Comparison of ENCODE assay signal across 37 cellular contexts in the genomic region with DNA sequence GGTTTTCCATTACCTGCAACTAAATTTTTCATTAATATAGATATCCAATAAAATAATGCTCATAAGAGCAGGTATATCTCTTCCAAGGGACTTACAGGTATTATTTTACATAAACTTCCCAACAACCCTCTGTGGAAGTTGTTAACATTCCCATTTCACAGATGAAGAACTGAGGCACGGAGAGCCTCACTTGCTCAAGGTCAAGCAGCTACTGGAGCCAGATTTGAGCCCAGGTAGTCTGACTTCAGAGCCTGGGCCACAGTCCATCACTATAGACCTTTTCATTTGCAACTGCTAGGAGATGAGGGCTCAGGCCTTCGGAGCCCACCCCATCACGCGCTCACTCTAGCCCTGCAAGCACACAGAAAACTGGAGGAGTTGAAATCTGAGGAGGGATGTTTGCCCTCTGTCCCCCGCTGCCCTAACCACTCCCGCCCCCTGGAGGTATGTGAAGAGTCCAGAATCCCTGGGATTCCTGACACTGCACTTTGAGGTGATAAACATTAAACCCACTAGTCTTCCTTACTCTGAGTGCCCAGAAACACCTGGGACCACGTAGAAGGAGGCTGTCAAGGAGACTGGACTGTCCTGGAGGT. TPM values are rescaled to one million over a fixed set of nuclear protein-coding genes. Genes with fewer than 3 reads are reported as not detected.
DNase-seq lines count a peak whose midpoint lies in the region; ATAC-seq, FAIRE-seq and TF ChIP-seq lines count a peak whose summit lies in the region.
"Had no signal": no experiment of that assay in that cellular context is flagged by ENCODE, and none has a peak within 500 bp of the region (broad histone marks: within the 10 kb centered on the region; RNA-seq: fewer than 3 reads in every experiment).

No MANE protein-coding gene starts in this region.

- intact Hi-C loops in PC-3 (cut with micrococcal nuclease) (loop anchor here (10.0 kb wide), 1 partner anchor 263 kb away; no protein-coding TSS in a partner anchor), kidney (cut with DNase I) (no loop called here)

- ATAC-seq in PC-3, result no peak; the same call in 1 of the 2 replicates
- no peak for ATAC-seq in stimulated activated memory B cell treated with anti-CD40 and anti-IgM and Interleukin-4, amounts not matched to agents 10 μg/mL and 1 μg/mL and 100 μg/mL, for 72 hours
- ATAC-seq: activated CD4-positive, CD25-positive, alpha-beta regulatory T cell treated with anti-CD3 and anti-CD28 coated beads, Interleukin-2, amount 50 U/mL, for 24 hours; activated T-cell treated with anti-CD3 and anti-CD28 coated beads, Interleukin-2, amount 50 U/mL, for 72 hours; heart right ventricle; left cardiac atrium; SK-N-SH treated with all-trans-retinoic acid at 6 μM for 48 hours; T-helper 17 cell had no signal

- H3K27me3 ChIP-seq in H7 (ENCODE audit: control insufficient read depth, insufficient read depth, low read length), result peaks cover 3% of the 10 kb centered on the region; the same call in 1 of the 2 replicates
- no peaks in the 10 kb centered on the region for H3K27me3 ChIP-seq in PC-3 (ENCODE audit: low read length)
- no peaks in the 10 kb centered on the region for H3K27me3 ChIP-seq in endodermal cell (ENCODE audit: control insufficient read depth, insufficient read depth, low read length, poor library complexity, severe bottlenecking)
- no peaks in the 10 kb centered on the region for H3K27me3 ChIP-seq in neural progenitor cell
- H3K27me3 ChIP-seq: heart right ventricle, tibial nerve had no signal

- no peaks in the 10 kb centered on the region for H3K9me2 ChIP-seq in PC-3 (replicated peaks; ENCODE audit: low read length)

- H3K27ac Mint-ChIP-seq in endodermal cell (peak overlapping the region; percentile 69), neural progenitor cell (no peak overlapping the region)
- no peak overlapping the region for H3K27ac Mint-ChIP-seq in stimulated activated memory B cell treated with anti-CD40 and anti-IgM and Interleukin-4, amounts not matched to agents 10 μg/mL and 1 μg/mL and 100 μg/mL, for 72 hours
- H3K27ac Mint-ChIP-seq: activated T-cell treated with anti-CD3 and anti-CD28 coated beads, Interleukin-2, amount 50 U/mL, for 72 hours; CD8-positive, alpha-beta memory T cell; T-helper 17 cell had no signal

- H3F3A ChIP-seq in PC-3 (ENCODE audit: low read length, unreplicated experiment), result no peaks in the 10 kb centered on the region
- H3F3A ChIP-seq in neural progenitor cell (ENCODE audit: low read depth), result no peaks in the 10 kb centered on the region

- FAIRE-seq in kidney (lab: Jason Lieb, UNC), result no peak
- FAIRE-seq: endometrium, frontal cortex, GM18507, TTC549 had no signal

- CTCF ChIA-PET in PC-3 (lab: Charles Lee), result interaction anchor here (0.7 kb wide), 1 partner anchor 126 kb away, joined by 3 read pairs; no protein-coding TSS in a partner anchor

- no peaks in the 10 kb centered on the region for H3K36me3 ChIP-seq in H7 (replicated peaks; ENCODE audit: control insufficient read depth, insufficient read depth, low read length)
- H3K36me3 ChIP-seq in PC-3 (ENCODE audit: low read depth, low read length), result no peaks in the 10 kb centered on the region
- no peaks in the 10 kb centered on the region for H3K36me3 ChIP-seq in endodermal cell (ENCODE audit: control insufficient read depth, insufficient read depth, low read length)
- no peaks in the 10 kb centered on the region for H3K36me3 ChIP-seq in neural progenitor cell
- H3K36me3 ChIP-seq in kidney (ENCODE audit: control insufficient read depth in 1 of 2, insufficient read depth in 2 of 2, low read length in 2 of 2), result no peaks in the 10 kb centered on the region
- H3K36me3 ChIP-seq: esophagus squamous epithelium, heart right ventricle, sigmoid colon, tibial nerve had no signal

- no peak overlapping the region for H3K27ac ChIP-seq in PC-3 (ENCODE audit: low read length)
- no peak overlapping the region for H3K27ac ChIP-seq in endodermal cell (ENCODE audit: low read depth, low read length)
- H3K27ac ChIP-seq in neural progenitor cell, result no peak overlapping the region
- peak overlapping the region in 1 of 2 donors; percentile 25 for H3K27ac ChIP-seq in kidney (ENCODE audit: low read depth in 2 of 2, low read length in 2 of 2)
- H3K27ac ChIP-seq: esophagus squamous epithelium, heart right ventricle, PC-9, sigmoid colon, tibial nerve had no signal

- no peaks in the 10 kb centered on the region for H4K20me1 ChIP-seq in PC-3 (ENCODE audit: low read length)
- no peaks in the 10 kb centered on the region for H4K20me1 ChIP-seq in neural progenitor cell (ENCODE audit: low read depth)

- H2AFZ ChIP-seq in PC-3 (ENCODE audit: low read length) (no peak overlapping the region), neural progenitor cell (replicated peaks) (no peak overlapping the region)
- H2AFZ ChIP-seq: PC-9 had no signal

- H3K4me1 ChIP-seq in PC-3 (ENCODE audit: insufficient read depth, low read length) (no peaks in the 10 kb centered on the region), endodermal cell (ENCODE audit: control insufficient read depth, insufficient read depth, low read length) (no peaks in the 10 kb centered on the region), neural progenitor cell (peaks cover 4% of the 10 kb centered on the region), kidney (ENCODE audit: control insufficient read depth in 1 of 2, insufficient read depth in 1 of 2, low read depth in 1 of 2, low read length in 2 of 2) (peaks cover 0 to 4% of the 10 kb centered on the region in 2 donors)
- H3K4me1 ChIP-seq: sigmoid colon, tibial nerve had no signal

- TF ChIP-seq CTCF in PC-3 (conservative IDR thresholded peaks at IDR 0.05; ENCODE audit: low read depth, low read length) (peak; percentile 27; the same call in 1 of the 2 replicates), endodermal cell (conservative IDR thresholded peaks at IDR 0.05) (peak; percentile 65), neural progenitor cell (IDR thresholded peaks at IDR 0.05) (peak; percentile 39), kidney (IDR thresholded peaks at IDR 0.05; ENCODE audit: borderline replicate concordance, extremely low read depth, insufficient read depth) (no peak)

- H3K4me2 ChIP-seq in PC-3 (ENCODE audit: low read length) (no peak overlapping the region), neural progenitor cell (no peak overlapping the region)
- H3K4me2 ChIP-seq: PC-9 had no signal

- peaks cover 2% of the 10 kb centered on the region for H3K27me3 Mint-ChIP-seq in endodermal cell (ENCODE audit: insufficient read depth)
- peaks cover 7% of the 10 kb centered on the region for H3K27me3 Mint-ChIP-seq in neural progenitor cell (ENCODE audit: insufficient read depth, low read depth)
- peaks cover 13% of the 10 kb centered on the region for H3K27me3 Mint-ChIP-seq in stimulated activated memory B cell treated with anti-CD40 and anti-IgM and Interleukin-4, amounts not matched to agents 10 μg/mL and 1 μg/mL and 100 μg/mL, for 72 hours

- H3K79me2 ChIP-seq in PC-3 (ENCODE audit: low read length) (no peaks in the 10 kb centered on the region), neural progenitor cell (ENCODE audit: low read depth) (no peaks in the 10 kb centered on the region)

- no peak overlapping the region for H3K9ac ChIP-seq in PC-3 (ENCODE audit: low read length)
- no peak overlapping the region for H3K9ac ChIP-seq in endodermal cell (ENCODE audit: extremely low read depth, low read length, poor library complexity, severe bottlenecking)
- H3K9ac ChIP-seq in neural progenitor cell, result no peak overlapping the region
- H3K9ac ChIP-seq in kidney (ENCODE audit: low read length in 2 of 2), result no peak overlapping the region

- H3K9me3 ChIP-seq in PC-3 (ENCODE audit: low read length) (no peaks in the 10 kb centered on the region), endodermal cell (ENCODE audit: control insufficient read depth, low read length) (peaks cover 5% of the 10 kb centered on the region), neural progenitor cell (ENCODE audit: low read depth) (no peaks in the 10 kb centered on the region), kidney (ENCODE audit: control insufficient read depth in 1 of 2, low read length in 2 of 2) (no peaks in the 10 kb centered on the region)
- H3K9me3 ChIP-seq: esophagus squamous epithelium, sigmoid colon, tibial nerve had no signal

- POLR2A ChIA-PET in PC-3 (lab: Charles Lee; ENCODE audit: unreplicated experiment), result no interaction called here

- H3K9me3 Mint-ChIP-seq in endodermal cell (peaks cover 9% of the 10 kb centered on the region), neural progenitor cell (peaks cover 3% of the 10 kb centered on the region)
- H3K9me3 Mint-ChIP-seq in stimulated activated memory B cell treated with anti-CD40 and anti-IgM and Interleukin-4, amounts not matched to agents 10 μg/mL and 1 μg/mL and 100 μg/mL, for 72 hours, result no peaks in the 10 kb centered on the region
- H3K9me3 Mint-ChIP-seq: activated T-cell treated with anti-CD3 and anti-CD28 coated beads, Interleukin-2, amount 50 U/mL, for 72 hours had no signal

- H3K4me1 Mint-ChIP-seq in endodermal cell (peaks cover 10% of the 10 kb centered on the region), neural progenitor cell (peaks cover 12% of the 10 kb centered on the region)
- peaks cover 5% of the 10 kb centered on the region for H3K4me1 Mint-ChIP-seq in stimulated activated memory B cell treated with anti-CD40 and anti-IgM and Interleukin-4, amounts not matched to agents 10 μg/mL and 1 μg/mL and 100 μg/mL, for 72 hours
- H3K4me1 Mint-ChIP-seq: CD8-positive, alpha-beta memory T cell; T-helper 17 cell had no signal

- H3K4me3 Mint-ChIP-seq in endodermal cell, result no peak overlapping the region
- no peak overlapping the region for H3K4me3 Mint-ChIP-seq in neural progenitor cell
- no peak overlapping the region for H3K4me3 Mint-ChIP-seq in stimulated activated memory B cell treated with anti-CD40 and anti-IgM and Interleukin-4, amounts not matched to agents 10 μg/mL and 1 μg/mL and 100 μg/mL, for 72 hours
- H3K4me3 Mint-ChIP-seq: activated T-cell treated with anti-CD3 and anti-CD28 coated beads, Interleukin-2, amount 50 U/mL, for 72 hours; CD8-positive, alpha-beta memory T cell; central memory CD8-positive, alpha-beta T cell; T-helper 17 cell had no signal

- DNase-seq in H7 (peak; percentile 83), PC-3 (no peak), endodermal cell (peak; percentile 85), neural progenitor cell (ENCODE audit: low spot score) (peak; percentile 72), kidney (no peak), ureter (ENCODE audit: low spot score) (no peak)
- no peak for DNase-seq in stimulated activated CD4-positive, alpha-beta T cell treated with anti-CD3 and anti-CD28 coated beads, Interleukin-12 subunit alpha, Interleukin-12 subunit beta, amount 100 ng/mL, for 4 hours
- DNase-seq: ACHN; activated CD4-positive, alpha-beta T cell treated with anti-CD3 and anti-CD28 coated beads, Interleukin-2, amount 50 U/mL, for 48 hours; activated naive CD4-positive, alpha-beta T cell; activated T-cell treated with anti-CD3 and anti-CD28 coated beads, Interleukin-2, amount 50 U/mL, for 72 hours; CD8-positive, alpha-beta memory T cell; esophagus squamous epithelium; heart right ventricle; KBM-7; left cardiac atrium; mammary epithelial cell; NCI-H1105; NCI-H187 treated with DMSO at 0.1 percent for 48 hours; NCI-H2227 treated with DMSO at 0.1 percent for 48 hours; NCI-H526; PC-9; Right ventricle myocardium superior; sigmoid colon; stimulated activated CD4-positive, alpha-beta T cell treated with anti-CD3 and anti-CD28 coated beads, Interleukin-4, amount 100 ng/mL, for 4 hours; T-helper 17 cell had no signal

- H3K4me3 ChIP-seq in H7 (ENCODE audit: insufficient read depth, low read depth, low read length), result no peak overlapping the region
- no peak overlapping the region for H3K4me3 ChIP-seq in PC-3 (ENCODE audit: low read length)
- no peak overlapping the region for H3K4me3 ChIP-seq in endodermal cell (ENCODE audit: low read length)
- H3K4me3 ChIP-seq in neural progenitor cell, result no peak overlapping the region
- H3K4me3 ChIP-seq in kidney (ENCODE audit: low read length in 2 of 2), result no peak overlapping the region
- H3K4me3 ChIP-seq: esophagus squamous epithelium, heart right ventricle, PC-9, sigmoid colon, tibial nerve had no signal

- no TSS peak for BruUV-seq in PC-3 (replicated peaks; lab: Mats Ljungman, UMichigan)

- 32 to 52% methylated on average over 4 to 7 of the region's 7 CpGs for WGBS in endodermal cell (ENCODE audit: insufficient coverage in 1 of 2, insufficient read length in 1 of 2), 2 experiments

- H3K36me3 Mint-ChIP-seq in endodermal cell (ENCODE audit: low read depth), result no peaks in the 10 kb centered on the region
- H3K36me3 Mint-ChIP-seq in neural progenitor cell, result no peaks in the 10 kb centered on the region
- H3K36me3 Mint-ChIP-seq in stimulated activated memory B cell treated with anti-CD40 and anti-IgM and Interleukin-4, amounts not matched to agents 10 μg/mL and 1 μg/mL and 100 μg/mL, for 72 hours, result no peaks in the 10 kb centered on the region
- H3K36me3 Mint-ChIP-seq: CD8-positive, alpha-beta memory T cell had no signal

RNA-seq across cellular contexts. Expression of a gene that starts 11.7 kb away (rescaled TPM):
- 181 and 187 TPM in 2 replicates for total RNA-seq in H7 (2014; rRNA removed; shearing (Covaris generic))
- 0.73 and 0.86 TPM in 2 replicates for total RNA-seq in PC-3 (2014; rRNA removed)
- 100 to 1,000 TPM in 1 of 2 donors, 10 to 100 TPM in 1; 94.8 to 117 TPM for total RNA-seq in endodermal cell
- 65.3 TPM for polyA plus RNA-seq in endodermal cell (2013, experiment 1 of 2)
- 52.5 TPM for polyA plus RNA-seq in endodermal cell (2013, experiment 2 of 2)
- total RNA-seq in neural progenitor cell (ENCODE audit: low replicate concordance), result 51.3 and 114 TPM in 2 replicates
- 8.4 TPM for total RNA-seq in kidney
- 133 TPM for polyA plus RNA-seq in kidney (ENCODE audit: insufficient read depth, low read depth, low replicate concordance)
- total RNA-seq in ureter, result 12.9 TPM
- total RNA-seq: CD8-positive, alpha-beta memory T cell; HT1080; mammary epithelial cell; MCF 10A; PC-9; T-helper 17 cell had no signal
- polyA plus RNA-seq: CD8-positive, alpha-beta memory T cell had no signal

RNA-seq across cellular contexts. Expression of a gene that starts 57.6 kb away (rescaled TPM):
- 19.7 and 28.0 TPM in 2 replicates for total RNA-seq in H7 (2014; rRNA removed; shearing (Covaris generic))
- total RNA-seq in PC-3 (2014; rRNA removed) (26.0 and 35.5 TPM in 2 replicates), endodermal cell (10 to 100 TPM; 15.5 to 22.1 TPM), neural progenitor cell (ENCODE audit: low replicate concordance) (18.5 and 22.0 TPM in 2 replicates), kidney (12.0 TPM), ureter (21.5 TPM)
- 13.7 TPM for polyA plus RNA-seq in endodermal cell (2013, experiment 1 of 2)
- polyA plus RNA-seq in endodermal cell (2013, experiment 2 of 2), result 14.4 TPM
- polyA plus RNA-seq in kidney (ENCODE audit: insufficient read depth, low read depth, low replicate concordance), result 5.5 TPM

Comparison
In these comparisons a context has a peak if more than half of its experiments do, and no peak if none do; other contexts are left out.
1. DNase-seq: peak in H7 (single experiment), endodermal cell (single experiment) and neural progenitor cell (single experiment); none in PC-3 (single experiment), stimulated activated CD4-positive, alpha-beta T cell treated with anti-CD3 and anti-CD28 coated beads, Interleukin-12 subunit alpha, Interleukin-12 subunit beta, amount 100 ng/mL, for 4 hours (single experiment), kidney (single experiment) and ureter (single experiment).